Comparison of ENCODE assay signal across 1 cellular context in the genomic region with DNA sequence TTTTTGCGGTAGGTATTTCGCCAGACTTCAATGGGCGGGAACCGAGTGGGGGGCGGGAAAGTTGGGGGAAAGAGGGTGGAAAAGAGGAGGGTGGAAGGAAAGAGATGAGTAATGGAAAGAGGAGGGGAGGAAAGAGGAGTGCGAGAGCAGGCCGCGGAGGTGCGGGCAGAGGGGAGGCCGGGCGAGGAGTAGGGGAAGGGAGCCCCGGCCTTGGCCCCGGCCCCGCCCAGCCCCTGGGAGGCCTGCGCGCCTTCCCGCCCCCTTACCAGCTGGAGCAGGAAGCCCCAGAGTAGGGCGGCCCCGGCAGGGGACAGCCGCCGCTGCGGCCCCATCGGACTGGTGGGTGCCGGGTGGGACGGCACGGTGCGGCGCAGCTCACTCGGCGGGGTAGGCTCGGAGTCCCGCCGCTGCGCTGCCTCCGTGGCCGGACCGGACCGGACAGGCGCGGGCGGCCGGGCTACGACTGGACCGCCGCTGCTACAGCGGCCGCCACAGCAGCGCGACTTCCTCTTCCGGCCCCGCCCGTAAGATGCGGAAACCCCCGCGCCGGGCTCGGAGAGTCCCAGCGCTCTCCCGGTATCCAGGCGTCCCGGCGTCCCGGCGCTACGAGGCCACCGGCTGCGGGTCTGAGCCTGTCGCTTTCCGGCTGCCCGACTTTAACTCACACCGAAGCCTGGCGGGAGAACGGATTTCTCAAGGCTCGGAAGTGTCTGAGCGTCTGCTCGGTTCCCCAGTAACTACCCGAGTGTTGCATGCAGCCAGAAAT.
TF ChIP-seq lines count a peak whose summit lies in the region.

A gene with protein sequence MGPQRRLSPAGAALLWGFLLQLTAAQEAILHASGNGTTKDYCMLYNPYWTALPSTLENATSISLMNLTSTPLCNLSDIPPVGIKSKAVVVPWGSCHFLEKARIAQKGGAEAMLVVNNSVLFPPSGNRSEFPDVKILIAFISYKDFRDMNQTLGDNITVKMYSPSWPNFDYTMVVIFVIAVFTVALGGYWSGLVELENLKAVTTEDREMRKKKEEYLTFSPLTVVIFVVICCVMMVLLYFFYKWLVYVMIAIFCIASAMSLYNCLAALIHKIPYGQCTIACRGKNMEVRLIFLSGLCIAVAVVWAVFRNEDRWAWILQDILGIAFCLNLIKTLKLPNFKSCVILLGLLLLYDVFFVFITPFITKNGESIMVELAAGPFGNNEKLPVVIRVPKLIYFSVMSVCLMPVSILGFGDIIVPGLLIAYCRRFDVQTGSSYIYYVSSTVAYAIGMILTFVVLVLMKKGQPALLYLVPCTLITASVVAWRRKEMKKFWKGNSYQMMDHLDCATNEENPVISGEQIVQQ (minus strand): TSS at position 505 of the 766 bp plus-strand sequence. CDS start 173 bp downstream, at position 332.

TF ChIP-seq in A549, 52 proteins besides CTCF, POLR2A, EP300 and RAD21 (continued from another document):
- TF ChIP-seq ZFP36 (IDR thresholded peaks at IDR 0.05; ENCODE audit: borderline replicate concordance, partially characterized antibody): no peak
- TF ChIP-seq RCOR1 (IDR thresholded peaks at IDR 0.05; ENCODE audit: low read depth, low read length): no peak
- TF ChIP-seq JUNB (IDR thresholded peaks at IDR 0.05): no peak
- no peak for TF ChIP-seq HOXA7 (CRISPR knock-in tag; IDR thresholded peaks at IDR 0.05)
- TF ChIP-seq, protein P1, sequence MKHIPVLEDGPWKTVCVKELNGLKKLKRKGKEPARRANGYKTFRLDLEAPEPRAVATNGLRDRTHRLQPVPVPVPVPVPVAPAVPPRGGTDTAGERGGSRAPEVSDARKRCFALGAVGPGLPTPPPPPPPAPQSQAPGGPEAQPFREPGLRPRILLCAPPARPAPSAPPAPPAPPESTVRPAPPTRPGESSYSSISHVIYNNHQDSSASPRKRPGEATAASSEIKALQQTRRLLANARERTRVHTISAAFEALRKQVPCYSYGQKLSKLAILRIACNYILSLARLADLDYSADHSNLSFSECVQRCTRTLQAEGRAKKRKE (CRISPR knock-in tag; IDR thresholded peaks at IDR 0.05; ENCODE audit: low read depth): no peak
- TF ChIP-seq, protein P2, sequence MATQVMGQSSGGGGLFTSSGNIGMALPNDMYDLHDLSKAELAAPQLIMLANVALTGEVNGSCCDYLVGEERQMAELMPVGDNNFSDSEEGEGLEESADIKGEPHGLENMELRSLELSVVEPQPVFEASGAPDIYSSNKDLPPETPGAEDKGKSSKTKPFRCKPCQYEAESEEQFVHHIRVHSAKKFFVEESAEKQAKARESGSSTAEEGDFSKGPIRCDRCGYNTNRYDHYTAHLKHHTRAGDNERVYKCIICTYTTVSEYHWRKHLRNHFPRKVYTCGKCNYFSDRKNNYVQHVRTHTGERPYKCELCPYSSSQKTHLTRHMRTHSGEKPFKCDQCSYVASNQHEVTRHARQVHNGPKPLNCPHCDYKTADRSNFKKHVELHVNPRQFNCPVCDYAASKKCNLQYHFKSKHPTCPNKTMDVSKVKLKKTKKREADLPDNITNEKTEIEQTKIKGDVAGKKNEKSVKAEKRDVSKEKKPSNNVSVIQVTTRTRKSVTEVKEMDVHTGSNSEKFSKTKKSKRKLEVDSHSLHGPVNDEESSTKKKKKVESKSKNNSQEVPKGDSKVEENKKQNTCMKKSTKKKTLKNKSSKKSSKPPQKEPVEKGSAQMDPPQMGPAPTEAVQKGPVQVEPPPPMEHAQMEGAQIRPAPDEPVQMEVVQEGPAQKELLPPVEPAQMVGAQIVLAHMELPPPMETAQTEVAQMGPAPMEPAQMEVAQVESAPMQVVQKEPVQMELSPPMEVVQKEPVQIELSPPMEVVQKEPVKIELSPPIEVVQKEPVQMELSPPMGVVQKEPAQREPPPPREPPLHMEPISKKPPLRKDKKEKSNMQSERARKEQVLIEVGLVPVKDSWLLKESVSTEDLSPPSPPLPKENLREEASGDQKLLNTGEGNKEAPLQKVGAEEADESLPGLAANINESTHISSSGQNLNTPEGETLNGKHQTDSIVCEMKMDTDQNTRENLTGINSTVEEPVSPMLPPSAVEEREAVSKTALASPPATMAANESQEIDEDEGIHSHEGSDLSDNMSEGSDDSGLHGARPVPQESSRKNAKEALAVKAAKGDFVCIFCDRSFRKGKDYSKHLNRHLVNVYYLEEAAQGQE (IDR thresholded peaks at IDR 0.05): no peak
- TF ChIP-seq SMC3 (IDR thresholded peaks at IDR 0.05): no peak; the same call in 2 of the 3 replicates
- TF ChIP-seq TP53 (CRISPR knock-in tag; IDR thresholded peaks at IDR 0.05): no peak
- TF ChIP-seq, protein P3, sequence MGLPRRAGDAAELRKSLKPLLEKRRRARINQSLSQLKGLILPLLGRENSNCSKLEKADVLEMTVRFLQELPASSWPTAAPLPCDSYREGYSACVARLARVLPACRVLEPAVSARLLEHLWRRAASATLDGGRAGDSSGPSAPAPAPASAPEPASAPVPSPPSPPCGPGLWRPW (IDR thresholded peaks at IDR 0.05): no peak
- no peak for TF ChIP-seq ZSCAN20 (CRISPR knock-in tag; IDR thresholded peaks at IDR 0.05)
- TF ChIP-seq NFE2L2 (conservative IDR thresholded peaks at IDR 0.05; ENCODE audit: low read length): no peak
- TF ChIP-seq, protein P4, sequence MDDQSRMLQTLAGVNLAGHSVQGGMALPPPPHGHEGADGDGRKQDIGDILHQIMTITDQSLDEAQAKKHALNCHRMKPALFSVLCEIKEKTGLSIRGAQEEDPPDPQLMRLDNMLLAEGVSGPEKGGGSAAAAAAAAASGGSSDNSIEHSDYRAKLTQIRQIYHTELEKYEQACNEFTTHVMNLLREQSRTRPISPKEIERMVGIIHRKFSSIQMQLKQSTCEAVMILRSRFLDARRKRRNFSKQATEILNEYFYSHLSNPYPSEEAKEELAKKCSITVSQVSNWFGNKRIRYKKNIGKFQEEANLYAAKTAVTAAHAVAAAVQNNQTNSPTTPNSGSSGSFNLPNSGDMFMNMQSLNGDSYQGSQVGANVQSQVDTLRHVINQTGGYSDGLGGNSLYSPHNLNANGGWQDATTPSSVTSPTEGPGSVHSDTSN (IDR thresholded peaks at IDR 0.05): peak; percentile 70; the same call in 1 of the 2 replicates
- TF ChIP-seq ESRRA (IDR thresholded peaks at IDR 0.05; ENCODE audit: borderline replicate concordance, low read length): peak; percentile 53; the same call in 1 of the 2 replicates
- no peak for TF ChIP-seq FOSB (CRISPR knock-in tag; IDR thresholded peaks at IDR 0.05)
- no peak for TF ChIP-seq CHD4 (IDR thresholded peaks at IDR 0.05; ENCODE audit: borderline replicate concordance)
- peak; percentile 65; the same call in 1 of the 2 replicates for TF ChIP-seq MAZ (IDR thresholded peaks at IDR 0.05; ENCODE audit: borderline replicate concordance, low read depth, low read length)
- no peak for TF ChIP-seq CHD2 (IDR thresholded peaks at IDR 0.05; ENCODE audit: low read length, partially characterized antibody)
- TF ChIP-seq KDM1A (IDR thresholded peaks at IDR 0.05; ENCODE audit: low read depth): no peak
- no peak for TF ChIP-seq ZC3H11A (IDR thresholded peaks at IDR 0.05)
- no peak for TF ChIP-seq CBX8 (IDR thresholded peaks at IDR 0.05)
- TF ChIP-seq MAFK (IDR thresholded peaks at IDR 0.05; ENCODE audit: partially characterized antibody): no peak
- peak; percentile 94 for TF ChIP-seq PHF8 (IDR thresholded peaks at IDR 0.05; ENCODE audit: borderline replicate concordance, low read depth)
- TF ChIP-seq HOXB5 (CRISPR knock-in tag; IDR thresholded peaks at IDR 0.05): 0 out of 2 replicates have a peak, but pooled peaks have one; percentile 40
- peak; percentile 96 to 99 for TF ChIP-seq JUN (IDR thresholded peaks at IDR 0.05)
- no peak for TF ChIP-seq RFX5 (IDR thresholded peaks at IDR 0.05)
- no peak for TF ChIP-seq HDAC2 (IDR thresholded peaks at IDR 0.05)
- TF ChIP-seq, protein P5, sequence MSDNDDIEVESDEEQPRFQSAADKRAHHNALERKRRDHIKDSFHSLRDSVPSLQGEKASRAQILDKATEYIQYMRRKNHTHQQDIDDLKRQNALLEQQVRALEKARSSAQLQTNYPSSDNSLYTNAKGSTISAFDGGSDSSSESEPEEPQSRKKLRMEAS (IDR thresholded peaks at IDR 0.05): peak; percentile 60
- no peak for TF ChIP-seq BHLHE40 (IDR thresholded peaks at IDR 0.05; ENCODE audit: low read depth, low read length)
- TF ChIP-seq GATA3 (IDR thresholded peaks at IDR 0.05; ENCODE audit: borderline replicate concordance): peak; percentile 60
- TF ChIP-seq, protein P6, sequence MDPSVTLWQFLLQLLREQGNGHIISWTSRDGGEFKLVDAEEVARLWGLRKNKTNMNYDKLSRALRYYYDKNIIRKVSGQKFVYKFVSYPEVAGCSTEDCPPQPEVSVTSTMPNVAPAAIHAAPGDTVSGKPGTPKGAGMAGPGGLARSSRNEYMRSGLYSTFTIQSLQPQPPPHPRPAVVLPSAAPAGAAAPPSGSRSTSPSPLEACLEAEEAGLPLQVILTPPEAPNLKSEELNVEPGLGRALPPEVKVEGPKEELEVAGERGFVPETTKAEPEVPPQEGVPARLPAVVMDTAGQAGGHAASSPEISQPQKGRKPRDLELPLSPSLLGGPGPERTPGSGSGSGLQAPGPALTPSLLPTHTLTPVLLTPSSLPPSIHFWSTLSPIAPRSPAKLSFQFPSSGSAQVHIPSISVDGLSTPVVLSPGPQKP (IDR thresholded peaks at IDR 0.05; ENCODE audit: low read depth, low read length): no peak
- no peak for TF ChIP-seq HEYL (CRISPR knock-in tag; IDR thresholded peaks at IDR 0.05)
- no peak for TF ChIP-seq FOXS1 (CRISPR knock-in tag; IDR thresholded peaks at IDR 0.05)
TF ChIP-seq in A549: peak in this region for 12.
